Comparison of ENCODE assay signal across 21 cellular contexts in the genomic region with DNA sequence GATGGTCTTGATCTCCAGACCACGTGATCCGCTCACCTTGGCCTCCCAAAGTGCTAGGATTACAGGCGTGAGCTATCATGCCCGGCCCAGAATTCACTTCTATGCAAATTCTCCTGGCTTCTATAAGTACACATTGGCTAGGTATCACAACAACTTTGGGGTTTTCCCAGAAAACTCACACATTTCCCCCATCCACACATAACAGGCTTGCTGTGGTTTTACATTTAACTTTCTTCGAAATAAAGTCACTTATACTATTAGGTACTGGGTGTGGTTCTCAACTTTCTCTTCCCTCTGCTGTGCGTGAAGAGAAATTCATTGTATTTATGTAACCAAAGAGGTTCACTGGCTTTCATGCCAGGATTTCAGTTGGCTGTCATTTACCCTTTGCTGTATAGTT.
"Had no signal": no experiment of that assay in that cellular context is flagged by ENCODE, and none has a peak within 500 bp of the region (broad histone marks: within the 10 kb centered on the region; RNA-seq: fewer than 3 reads in every experiment).

No MANE protein-coding gene starts in this region.

- H3K4me2 ChIP-seq: SK-N-SH had no signal

- H3K4me3 ChIP-seq: MG63 had no signal

- H3K9ac ChIP-seq: SK-N-SH had no signal

- H3K27me3 ChIP-seq: MG63 had no signal

- H3K9me3 ChIP-seq: MG63, SK-N-SH had no signal

- H3K36me3 ChIP-seq: MG63 had no signal

- ATAC-seq: Panc1, PC-3, T-helper 17 cell had no signal

- DNase-seq: Karpas-422, KG1, MG63, NCI-H1048, NCI-H1105, NCI-H1417, NCI-H1436 treated with DMSO at 0.1 percent for 48 hours, NCI-H1694, NCI-H1930, NCI-H2081, NCI-H2107, NCI-H2227 treated with DMSO at 0.1 percent for 48 hours, NCI-H526 treated with DMSO at 0.1 percent for 48 hours, NCI-H748 treated with DMSO at 0.1 percent for 48 hours, PC-3, SHP77, SK-N-SH, T-helper 1 cell, T-helper 17 cell had no signal

- H3K27ac ChIP-seq: RWPE1 had no signal
